13 cellular contexts compared by ENCODE assay signal in the genomic region with DNA sequence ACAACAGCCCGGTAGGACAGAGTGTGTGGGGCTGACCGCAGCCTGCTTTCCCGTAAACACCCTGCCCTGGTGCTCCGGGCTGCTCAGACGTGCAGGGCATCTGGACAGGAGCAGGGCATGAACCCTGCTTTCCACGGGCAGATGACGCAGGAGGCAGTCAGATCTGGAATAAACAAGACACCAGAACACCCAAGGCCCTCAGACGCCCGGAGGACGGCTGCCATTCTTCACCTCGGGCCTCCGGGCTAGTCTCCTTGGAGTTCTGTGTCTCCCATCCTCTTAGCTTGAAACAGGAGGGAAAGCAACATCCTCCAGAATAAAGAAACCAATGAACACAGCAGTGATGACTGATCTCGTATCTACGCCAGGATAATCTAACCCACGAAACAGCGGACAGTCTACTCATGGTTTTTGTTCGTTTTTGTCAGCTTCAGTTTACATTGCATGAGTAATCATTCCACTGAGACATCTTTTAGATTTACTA. TPM values are rescaled to one million over a fixed set of nuclear protein-coding genes. Genes with fewer than 3 reads are reported as not detected.
DNase-seq lines count a peak whose midpoint lies in the region; ATAC-seq and TF ChIP-seq lines count a peak whose summit lies in the region.
"Had no signal": no experiment of that assay in that cellular context is flagged by ENCODE, and none has a peak within 500 bp of the region (broad histone marks: within the 10 kb centered on the region; RNA-seq: fewer than 3 reads in every experiment).

No MANE protein-coding gene starts in this region.

- CTCF ChIA-PET in HEK293T (lab: Yijun Ruan, JAX) = no interaction called here

- DNase-seq in cardiac septum (ENCODE audit: low spot score) (peak; percentile 39), heart right ventricle (no peak), cardiac fibroblast (ENCODE audit: low read depth in 2 of 2) (peak; percentile 69 to 91), mesenchymal stem cell (peak; percentile 96), upper lobe of right lung (peak; percentile 28), HEK293T (ENCODE audit: extremely low spot score) (no peak)
- DNase-seq in stimulated activated naive CD4-positive, alpha-beta T cell treated with Interleukin-2 at 50 U/mL for 16 hours (lab: John Stamatoyannopoulos, UW) = no peak
- DNase-seq: activated CD4-positive, alpha-beta memory T cell treated with anti-CD3 and anti-CD28 coated beads for 36 hours; DND-41; NCI-H1048; NCI-H524 treated with DMSO at 0.1 percent for 48 hours; stimulated activated CD4-positive, alpha-beta T cell treated with anti-CD3 and anti-CD28 coated beads, Interleukin-15, amount 100 ng/mL, for 24 hours had no signal

- peak overlapping the region; percentile 27 for H3K4me2 ChIP-seq in mesenchymal stem cell (ENCODE audit: low read length, poor library complexity, severe bottlenecking)

- TF ChIP-seq CTCF in heart right ventricle (IDR thresholded peaks at IDR 0.05) (no peak), cardiac fibroblast (IDR thresholded peaks at IDR 0.05; ENCODE audit: low read depth, low read length) (no peak), upper lobe of right lung (IDR thresholded peaks at IDR 0.05) (no peak)

- peak overlapping the region in 1 of 2 experiments; percentile 29 for H3K4ac ChIP-seq in mesenchymal stem cell (ENCODE audit: low read depth in 1 of 2, low read length in 2 of 2)

- POLR2A ChIA-PET in HEK293T (lab: Yijun Ruan, JAX) = no interaction called here

- H2BK120ac ChIP-seq in mesenchymal stem cell (ENCODE audit: low read depth, low read length) = peak overlapping the region; percentile 9

- no peak overlapping the region for H2AK5ac ChIP-seq in mesenchymal stem cell (ENCODE audit: low read length, severe bottlenecking)

- H3K23ac ChIP-seq in mesenchymal stem cell (ENCODE audit: low read length in 2 of 2) = peak overlapping the region in 1 of 2 experiments; percentile 5

- H2BK15ac ChIP-seq in mesenchymal stem cell (ENCODE audit: low read depth, poor library complexity, severe bottlenecking) = no peak overlapping the region

- peak overlapping the region; percentile 76 for H4K8ac ChIP-seq in mesenchymal stem cell (ENCODE audit: low read length)

- peak overlapping the region; percentile 69 to 84 for H3K18ac ChIP-seq in mesenchymal stem cell (ENCODE audit: low read depth in 1 of 2, low read length in 2 of 2)

- peak overlapping the region; percentile 49 to 65 for H2BK12ac ChIP-seq in mesenchymal stem cell (ENCODE audit: low read length in 2 of 2)

- H3K4me1 ChIP-seq in heart right ventricle (peaks cover 0 to 71% (median 46%) of the 10 kb centered on the region in 9 donors), mesenchymal stem cell (ENCODE audit: control insufficient read depth, insufficient read depth, low read depth, low read length) (peaks cover 34% of the 10 kb centered on the region), upper lobe of right lung (no peaks in the 10 kb centered on the region)

- H3K79me1 ChIP-seq in mesenchymal stem cell (replicated peaks; ENCODE audit: low read length, poor library complexity, severe bottlenecking) = no peaks in the 10 kb centered on the region

- H3K27ac ChIP-seq in heart right ventricle (peak overlapping the region in 4 of 10 donors; percentile 13 to 49 (median 40)), mesenchymal stem cell (ENCODE audit: low read length, poor library complexity, severe bottlenecking) (peak overlapping the region; percentile 80), upper lobe of right lung (no peak overlapping the region)

- H3K27me3 ChIP-seq in heart right ventricle (no peaks in the 10 kb centered on the region), mesenchymal stem cell (ENCODE audit: control insufficient read depth in 1 of 2, insufficient read depth in 1 of 2, low read length in 2 of 2) (no peaks in the 10 kb centered on the region), upper lobe of right lung (no peaks in the 10 kb centered on the region)

- peak overlapping the region; percentile 58 for H3K9ac ChIP-seq in mesenchymal stem cell (ENCODE audit: low read length)

- peak overlapping the region; percentile 45 for H2BK5ac ChIP-seq in mesenchymal stem cell (ENCODE audit: low read depth, low read length, poor library complexity, severe bottlenecking)

- WGBS in heart right ventricle, 2 donors = 72 to 76% methylated on average over 17 of the region's 17 CpGs
- 32% methylated on average over 17 of the region's 17 CpGs for WGBS in mesenchymal stem cell

- no peak for ATAC-seq in heart right ventricle
- ATAC-seq in upper lobe of right lung = peak; percentile 26
- no peak for ATAC-seq in GM18498 (IDR thresholded peaks at IDR 0.05; ENCODE audit: unreplicated experiment)

- H3K9me3 ChIP-seq in heart right ventricle = peaks cover 0 to 16% (median 6%) of the 10 kb centered on the region in 11 donors
- peaks cover 8% of the 10 kb centered on the region for H3K9me3 ChIP-seq in mesenchymal stem cell (ENCODE audit: control insufficient read depth, low read length)
- no peaks in the 10 kb centered on the region for H3K9me3 ChIP-seq in upper lobe of right lung

- peak overlapping the region; percentile 88 for H4K91ac ChIP-seq in mesenchymal stem cell (ENCODE audit: low read length)

- no peak overlapping the region for H3K14ac ChIP-seq in mesenchymal stem cell (ENCODE audit: low read length in 2 of 2)

- H3K36me3 ChIP-seq in heart right ventricle (peaks cover 0 to 7% (median 0%) of the 10 kb centered on the region in 9 donors), mesenchymal stem cell (ENCODE audit: control insufficient read depth in 1 of 2, insufficient read depth in 2 of 2, low read depth in 1 of 2, low read length in 2 of 2) (peaks cover 0 to 30% of the 10 kb centered on the region in 2 experiments), upper lobe of right lung (no peaks in the 10 kb centered on the region)

- H2AFZ ChIP-seq in mesenchymal stem cell (ENCODE audit: low read depth, low read length) = no peak overlapping the region

- intact Hi-C loops in cardiac septum (cut with DNase I) = no loop called here
- intact Hi-C loops in heart right ventricle (cut with DNase I) = no loop called here
- intact Hi-C loops in upper lobe of right lung (cut with DNase I) = no loop called here

- no peak overlapping the region for H3K4me3 ChIP-seq in heart right ventricle
- H3K4me3 ChIP-seq in cardiac fibroblast (replicated peaks in 1 of 2; ENCODE audit: low read depth in 2 of 2, low read length in 2 of 2) = peak overlapping the region in 1 of 2 donors; percentile 29
- peak overlapping the region in 1 of 2 experiments; percentile 13 for H3K4me3 ChIP-seq in mesenchymal stem cell (ENCODE audit: insufficient read depth in 1 of 2, low read depth in 1 of 2, low read length in 2 of 2)
- no peak overlapping the region for H3K4me3 ChIP-seq in upper lobe of right lung

TF ChIP-seq in HEK293T, 16 proteins besides CTCF, POLR2A, EP300 and RAD21:
- TF ChIP-seq FOXM1 (IDR thresholded peaks at IDR 0.05; ENCODE audit: borderline replicate concordance) (no peak), HDGF (IDR thresholded peaks at IDR 0.05; ENCODE audit: borderline replicate concordance) (no peak), CTBP1 (IDR thresholded peaks at IDR 0.05; ENCODE audit: borderline replicate concordance) (no peak), SP1 (IDR thresholded peaks at IDR 0.05) (no peak), ARNT (IDR thresholded peaks at IDR 0.05) (no peak), PKNOX1 (IDR thresholded peaks at IDR 0.05) (no peak), FOXK2 (IDR thresholded peaks at IDR 0.05) (no peak)

RNA-seq across cellular contexts. Expression of gene PXDN, which starts 7.3 kb away (rescaled TPM):
- total RNA-seq in cardiac septum (27.5 TPM), heart right ventricle (10 to 100 TPM; 12.3 to 65.0 (median 20.3) TPM), upper lobe of right lung (58.4 TPM)
- polyA plus RNA-seq in heart right ventricle = 10 to 100 TPM in 1 of 2 donors, 1 to 10 TPM in 1; 7.8 to 19.1 TPM
- polyA plus RNA-seq in mesenchymal stem cell (2013, experiment 1 of 2) = 621 TPM
- 614 TPM for polyA plus RNA-seq in mesenchymal stem cell (2013, experiment 2 of 2)
- total RNA-seq: activated CD4-positive, alpha-beta memory T cell treated with anti-CD3 and anti-CD28 coated beads for 36 hours had no signal

Comparison
In these comparisons a context has a peak if more than half of its experiments do, and no peak if none do; other contexts are left out.
1. DNase-seq: peak in cardiac septum (single experiment), cardiac fibroblast (2 of 2), mesenchymal stem cell (single experiment) and upper lobe of right lung (single experiment); none in heart right ventricle (0 of 2), HEK293T (single experiment) and stimulated activated naive CD4-positive, alpha-beta T cell treated with Interleukin-2 at 50 U/mL for 16 hours (single experiment).